17 cellular contexts compared by ENCODE assay signal in the genomic region with DNA sequence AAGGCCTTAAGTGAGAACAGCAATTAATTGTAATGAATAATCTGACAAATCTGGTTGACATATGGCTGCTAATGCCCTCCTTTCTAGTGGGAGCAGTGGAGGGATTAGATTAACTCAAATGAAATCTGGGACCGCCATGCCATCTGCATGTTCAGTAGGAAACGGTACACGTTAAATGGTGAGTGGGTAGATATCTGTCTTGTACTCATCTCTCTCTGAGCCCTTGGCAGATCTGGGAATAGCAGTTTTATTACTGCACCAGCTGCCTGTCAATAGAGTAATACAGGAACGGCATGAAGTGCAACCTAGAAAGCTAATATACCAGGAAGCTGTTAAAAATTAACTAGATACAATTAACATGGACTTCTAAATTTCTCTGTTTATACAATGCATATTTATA.
"Had no signal": no experiment of that assay in that cellular context is flagged by ENCODE, and none has a peak within 500 bp of the region (broad histone marks: within the 10 kb centered on the region; RNA-seq: fewer than 3 reads in every experiment).

No MANE protein-coding gene starts in this region.

- H3K27me3 ChIP-seq: upper lobe of right lung had no signal

- H2AFZ ChIP-seq: parathyroid adenoma had no signal

- H3K36me3 ChIP-seq: thoracic aorta, upper lobe of right lung had no signal

- DNase-seq: activated CD4-positive, alpha-beta memory T cell treated with anti-CD3 and anti-CD28 coated beads for 36 hours; activated CD4-positive, alpha-beta T cell treated with anti-CD3 and anti-CD28 coated beads for 36 hours; activated CD8-positive, alpha-beta memory T cell treated with anti-CD3 and anti-CD28 coated beads, Interleukin-2, amount 10 ng/mL, durations not matched to agents 7 days and 5 days; activated naive CD4-positive, alpha-beta T cell treated with anti-CD3 and anti-CD28 coated beads, Interleukin-2, amount 10 ng/mL, durations not matched to agents 7 days and 5 days; activated T-cell treated with anti-CD3 and anti-CD28 coated beads, Interleukin-2, amount 50 U/mL, for 1 hour; dermis blood vessel endothelial cell; effector memory CD8-positive, alpha-beta T cell; foreskin melanocyte; immature natural killer cell; left cardiac atrium; midbrain; naive B cell; upper lobe of right lung had no signal

- H3K9ac ChIP-seq: parathyroid adenoma had no signal

- H3K9me3 ChIP-seq: thoracic aorta, upper lobe of right lung had no signal

- H3K79me2 ChIP-seq: parathyroid adenoma had no signal

- H3K4me1 ChIP-seq: parathyroid adenoma, upper lobe of right lung had no signal

- H3K27ac ChIP-seq: epithelial cell of prostate, parathyroid adenoma, thoracic aorta, upper lobe of right lung had no signal

- H3K4me3 ChIP-seq: lung, thoracic aorta, upper lobe of right lung had no signal
